8 cellular contexts compared by ENCODE assay signal in the genomic region with DNA sequence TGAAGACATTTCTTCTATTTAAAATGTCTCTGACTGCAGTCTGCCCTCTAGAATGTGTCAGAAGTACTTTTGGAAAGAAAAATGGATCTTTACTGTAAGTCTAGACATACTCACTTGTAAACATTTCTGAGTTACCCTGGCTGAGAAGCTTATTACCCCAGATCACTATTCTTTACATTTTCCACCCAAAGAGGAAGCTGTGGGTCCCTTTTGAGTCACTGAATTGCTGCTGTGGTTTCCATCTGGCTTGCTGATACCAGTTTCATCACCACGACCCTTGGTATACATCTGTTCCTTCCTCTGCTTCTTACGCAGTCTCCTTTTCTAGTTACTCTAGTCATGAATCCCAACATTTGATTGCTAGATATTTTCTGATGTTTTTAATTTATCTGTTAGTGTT. TPM values are rescaled to one million over a fixed set of nuclear protein-coding genes. Genes with fewer than 3 reads are reported as not detected.
DNase-seq lines count a peak whose midpoint lies in the region; ATAC-seq and TF ChIP-seq lines count a peak whose summit lies in the region.

No MANE protein-coding gene starts in this region.

- intact Hi-C loops in activated naive CD4-positive, alpha-beta T cell treated with anti-CD3 and anti-CD28 coated beads for 36 hours (cut with micrococcal nuclease): loop anchor here (1.0 to 2.0 kb wide), 8 partner anchors 50 to 751 kb away; a partner anchor contains a TSS

- no peak overlapping the region for H3K4me3 Mint-ChIP-seq in activated naive CD4-positive, alpha-beta T cell treated with anti-CD3 and anti-CD28 coated beads for 36 hours

- H3K36me3 Mint-ChIP-seq in activated naive CD4-positive, alpha-beta T cell treated with anti-CD3 and anti-CD28 coated beads for 36 hours (ENCODE audit: low read depth): no peaks in the 10 kb centered on the region

- CTCF ChIA-PET in activated naive CD4-positive, alpha-beta T cell treated with anti-CD3 and anti-CD28 coated beads for 36 hours (lab: Charles Lee): interaction anchor here (1.6 to 1.7 kb wide), 2 partner anchors 32 to 51 kb away, joined by 3 to 6 read pairs; no protein-coding TSS in a partner anchor

- no peak for TF ChIP-seq CTCF in GM13977 (IDR thresholded peaks at IDR 0.05; ENCODE audit: extremely low read depth, insufficient read depth, missing control alignments)

- H3K27me3 Mint-ChIP-seq in activated naive CD4-positive, alpha-beta T cell treated with anti-CD3 and anti-CD28 coated beads for 36 hours (ENCODE audit: low read depth): peaks cover 5% of the 10 kb centered on the region

- peak overlapping the region; percentile 80 for H3K27ac Mint-ChIP-seq in activated naive CD4-positive, alpha-beta T cell treated with anti-CD3 and anti-CD28 coated beads for 36 hours

- peak; percentile 65 for DNase-seq in GM13977 (ENCODE audit: low spot score)
- peak; percentile 77 for DNase-seq in Jurkat, Clone E6-1 (ENCODE audit: low read depth, low spot score)
- DNase-seq in activated naive CD4-positive, alpha-beta T cell treated with anti-CD3 and anti-CD28 coated beads for 36 hours: peak; percentile 83
- DNase-seq in stimulated activated CD8-positive, alpha-beta memory T cell treated with anti-CD3 and anti-CD28 coated beads, Interleukin-4, amount 100 ng/mL, for 48 hours: peak; percentile 50
- no peak for DNase-seq in iPS-NIHi7 (ENCODE audit: extremely low spot score)
- no peak for DNase-seq in T-helper 9 cell
- no peak for DNase-seq in H7

- H3K36me3 ChIP-seq in H7 (replicated peaks; ENCODE audit: control insufficient read depth, insufficient read depth, low read length): no peaks in the 10 kb centered on the region

- no peak overlapping the region for H3K4me3 ChIP-seq in Jurkat, Clone E6-1 (ENCODE audit: low read length)
- H3K4me3 ChIP-seq in H7 (ENCODE audit: insufficient read depth, low read depth, low read length): no peak overlapping the region

- ATAC-seq in GM21528 (IDR thresholded peaks at IDR 0.05; ENCODE audit: low FRiP score, unreplicated experiment): peak; percentile 95

- H3K9me3 Mint-ChIP-seq in activated naive CD4-positive, alpha-beta T cell treated with anti-CD3 and anti-CD28 coated beads for 36 hours: no peaks in the 10 kb centered on the region

- peaks cover 25% of the 10 kb centered on the region for H3K4me1 Mint-ChIP-seq in activated naive CD4-positive, alpha-beta T cell treated with anti-CD3 and anti-CD28 coated beads for 36 hours (ENCODE audit: low read depth)

- in situ Hi-C loops in GM13977 (cut with MboI; ENCODE audit: low pct_unique_long_range_greater_than_20kb, low sequenced_read_pairs, unreplicated experiment): no loop called here

- no peaks in the 10 kb centered on the region for H3K27me3 ChIP-seq in H7 (ENCODE audit: control insufficient read depth, insufficient read depth, low read length)

RNA-seq across cellular contexts. Expression of a gene that starts 20.2 kb away (rescaled TPM):
- not detected for polyA plus RNA-seq in Jurkat, Clone E6-1 (2012; ENCODE audit: insufficient read depth, insufficient read length)
- total RNA-seq in activated naive CD4-positive, alpha-beta T cell treated with anti-CD3 and anti-CD28 coated beads for 36 hours: not detected
- 0.07 TPM in 1 of 2 replicates, not detected in the other for total RNA-seq in H7 (2014; rRNA removed; shearing (Covaris generic))

RNA-seq across cellular contexts. Expression of a gene that starts 37.3 kb away (rescaled TPM):
- not detected for polyA plus RNA-seq in Jurkat, Clone E6-1 (2012; ENCODE audit: insufficient read depth, insufficient read length)
- not detected for total RNA-seq in activated naive CD4-positive, alpha-beta T cell treated with anti-CD3 and anti-CD28 coated beads for 36 hours
- 0.07 and 0.31 TPM in 2 replicates for total RNA-seq in H7 (2014; rRNA removed; shearing (Covaris generic))

RNA-seq across cellular contexts. Expression of a gene that starts 47.6 kb away (rescaled TPM):
- polyA plus RNA-seq in Jurkat, Clone E6-1 (2012; ENCODE audit: insufficient read depth, insufficient read length): not detected
- not detected for total RNA-seq in activated naive CD4-positive, alpha-beta T cell treated with anti-CD3 and anti-CD28 coated beads for 36 hours
- 0.07 TPM in 1 of 2 replicates, not detected in the other for total RNA-seq in H7 (2014; rRNA removed; shearing (Covaris generic))

Comparison
In these comparisons a context has a peak if more than half of its experiments do, and no peak if none do; other contexts are left out.
1. DNase-seq: peak in GM13977 (single experiment), Jurkat, Clone E6-1 (single experiment), activated naive CD4-positive, alpha-beta T cell treated with anti-CD3 and anti-CD28 coated beads for 36 hours (single experiment) and stimulated activated CD8-positive, alpha-beta memory T cell treated with anti-CD3 and anti-CD28 coated beads, Interleukin-4, amount 100 ng/mL, for 48 hours (single experiment); none in iPS-NIHi7 (single experiment), T-helper 9 cell (single experiment) and H7 (single experiment).